Comparison of ENCODE assay signal across 8 cellular contexts in the genomic region with DNA sequence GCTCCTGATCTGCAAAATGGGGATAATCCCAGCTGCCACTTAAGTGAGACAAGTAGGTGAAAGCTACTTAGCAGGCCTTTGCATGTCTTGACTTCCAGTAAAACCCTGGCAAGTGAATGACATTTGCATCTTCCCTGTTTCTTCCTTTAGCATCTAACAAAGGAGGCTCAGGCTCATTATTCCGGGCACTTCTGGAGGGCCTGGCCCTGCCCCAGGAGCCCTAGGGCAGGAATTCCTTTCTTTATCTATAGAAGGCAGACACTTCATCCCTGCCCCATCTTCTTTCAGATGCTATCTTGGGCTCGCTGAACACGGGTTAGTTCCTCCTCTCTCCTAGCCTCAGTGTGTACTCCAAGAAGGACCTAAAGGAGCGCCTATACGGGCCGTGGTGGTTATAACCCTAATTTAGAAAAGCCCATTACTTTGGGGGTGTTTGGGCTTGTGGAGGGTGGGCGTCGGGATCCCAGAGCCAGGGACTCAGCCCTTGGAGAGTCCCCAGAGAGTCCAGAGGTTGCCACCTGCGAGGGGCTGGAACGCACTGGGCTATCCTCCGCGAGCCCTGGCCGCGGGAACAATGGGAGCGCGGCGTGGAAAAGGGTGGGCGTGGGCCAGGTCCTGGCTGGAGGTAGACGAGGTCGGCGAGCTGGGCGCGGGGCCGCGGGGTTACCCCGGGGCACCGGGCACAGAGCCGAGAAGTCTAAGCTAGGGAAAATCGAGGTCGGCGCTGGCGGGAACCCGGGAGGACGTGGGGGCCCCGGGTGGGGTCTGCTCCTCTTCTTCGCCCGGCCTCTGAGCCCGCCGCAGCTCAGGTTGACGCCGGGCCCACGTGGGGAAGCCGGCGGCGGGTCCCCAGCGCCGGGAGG.
DNase-seq lines count a peak whose midpoint lies in the region; ATAC-seq and TF ChIP-seq lines count a peak whose summit lies in the region.

No MANE protein-coding gene starts in this region.

- H3K4me3 Mint-ChIP-seq in Calu3 (ENCODE audit: low read depth, unreplicated experiment) = peak overlapping the region; percentile 94

- intact Hi-C loops in Calu3 (cut with micrococcal nuclease; ENCODE audit: unreplicated experiment) (loop anchor here (5.0 kb wide), 1 partner anchor 44 kb away; no protein-coding TSS in a partner anchor), Panc1 (cut with micrococcal nuclease; ENCODE audit: unreplicated experiment) (no loop called here), ovary (cut with DNase I) (no loop called here)

- TF ChIP-seq CTCF in Calu3 (IDR thresholded peaks at IDR 0.05; ENCODE audit: unreplicated experiment) (no peak), Panc1 (IDR thresholded peaks at IDR 0.05) (no peak), ovary (IDR thresholded peaks at IDR 0.05) (no peak)

- DNase-seq in Calu3 (no peak), Panc1 (ENCODE audit: low read depth, low spot score) (no peak), ovary (peak in 2 of 5 donors; percentile 37 to 39), NOMO-1 (lab: John Stamatoyannopoulos, UW; ENCODE audit: unreplicated experiment in 2 of 2) (no peak)
- no peak for DNase-seq in activated effector memory CD4-positive, alpha-beta T cell treated with Interleukin-2 at 50 U/mL for 16 hours

- TF ChIP-seq POLR2A in ovary (IDR thresholded peaks at IDR 0.05) = no peak

- no peak for TF ChIP-seq EP300 in ovary (IDR thresholded peaks at IDR 0.05)

- peaks cover 32% of the 10 kb centered on the region for H3K36me3 Mint-ChIP-seq in Calu3 (ENCODE audit: insufficient read depth, unreplicated experiment)

- H3K27ac ChIP-seq in Panc1 (ENCODE audit: low read length) (no peak overlapping the region), esophagus (ENCODE audit: low read depth in 2 of 2, low read length in 1 of 2) (peak overlapping the region; percentile 93 to 94), ovary (no peak overlapping the region)

- peak overlapping the region; percentile 75 for H3K27ac Mint-ChIP-seq in Calu3 (ENCODE audit: unreplicated experiment)

- ATAC-seq in Panc1 (no peak; the same call in 1 of the 2 replicates), GM21390 (IDR thresholded peaks at IDR 0.05; ENCODE audit: unreplicated experiment) (no peak), GM19023 (IDR thresholded peaks at IDR 0.05; ENCODE audit: unreplicated experiment) (no peak)

- H3K4me3 ChIP-seq in Panc1 (ENCODE audit: low read depth in 2 of 2, low read length in 2 of 2) (peak overlapping the region; percentile 27 to 56; a peak in 3 of 4 replicates), esophagus (ENCODE audit: low read depth in 1 of 2, low read length in 2 of 2) (peak overlapping the region; percentile 79 to 90), ovary (peak overlapping the region; percentile 56)

- H3K4me1 Mint-ChIP-seq in Calu3 (ENCODE audit: low read depth, unreplicated experiment) = peaks cover 62% of the 10 kb centered on the region

- H3K36me3 ChIP-seq in Panc1 (ENCODE audit: control insufficient read depth, insufficient read depth, low read length) (no peaks in the 10 kb centered on the region; the same call in 1 of the 2 replicates), esophagus (ENCODE audit: control insufficient read depth in 2 of 2, insufficient read depth in 2 of 2, low read length in 1 of 2) (no peaks in the 10 kb centered on the region), ovary (no peaks in the 10 kb centered on the region)

- in situ Hi-C loops in Panc1 (cut with HindIII; ENCODE audit: low pct_unique_long_range_greater_than_20kb, low sequenced_read_pairs) = no loop called here

- H3K27me3 ChIP-seq in Panc1 (ENCODE audit: control insufficient read depth, insufficient read depth, low read length) (peaks cover 7% of the 10 kb centered on the region), esophagus (ENCODE audit: control insufficient read depth in 1 of 2, insufficient read depth in 2 of 2, low read length in 2 of 2) (no peaks in the 10 kb centered on the region), ovary (no peaks in the 10 kb centered on the region)

- no peaks in the 10 kb centered on the region for H3K9me3 Mint-ChIP-seq in Calu3 (ENCODE audit: low read depth, unreplicated experiment)

- POLR2A ChIA-PET in Panc1 (lab: Charles Lee) = interaction anchor here (0.6 kb wide), 1 partner anchor 75 kb away, joined by 3 read pairs; no protein-coding TSS in a partner anchor

- BruUV-seq in Calu3 (replicated peaks; lab: Mats Ljungman, UMichigan) = TSS peak; percentile 81
- BruUV-seq in Panc1 (replicated peaks; lab: Mats Ljungman, UMichigan) = no TSS peak

- 7 to 15% methylated on average over 35 to 47 of the region's 47 CpGs for WGBS in esophagus, 2 donors
- WGBS in ovary, 3 donors = 9 to 22% (median 11%) methylated on average over 29 to 47 of the region's 47 CpGs

- H3K27me3 Mint-ChIP-seq in Calu3 (ENCODE audit: unreplicated experiment) = no peaks in the 10 kb centered on the region

- no peaks in the 10 kb centered on the region; the same call in 1 of the 2 replicates for H3K4me1 ChIP-seq in Panc1 (ENCODE audit: control insufficient read depth, insufficient read depth, low read length)
- H3K4me1 ChIP-seq in esophagus (ENCODE audit: control insufficient read depth in 2 of 2, insufficient read depth in 2 of 2, low read length in 1 of 2) = peaks cover under 1 to 9% of the 10 kb centered on the region in 2 donors
- peaks cover 5% of the 10 kb centered on the region for H3K4me1 ChIP-seq in ovary (ENCODE audit: insufficient read depth)

- H3K9me3 ChIP-seq in Panc1 (ENCODE audit: control insufficient read depth, insufficient read depth, low read depth, low read length) (no peaks in the 10 kb centered on the region), esophagus (ENCODE audit: control insufficient read depth in 2 of 2, insufficient read depth in 1 of 2, low read depth in 1 of 2, low read length in 1 of 2) (peaks cover 0 to 4% of the 10 kb centered on the region in 2 donors), ovary (no peaks in the 10 kb centered on the region)

- CTCF ChIA-PET in Calu3 (lab: Charles Lee) (interaction anchor here (0.6 to 2.8 kb wide), 9 partner anchors 10 to 164 kb away, joined by 3 to 12 read pairs (median 6); no protein-coding TSS in a partner anchor), Panc1 (lab: Charles Lee) (no interaction called here)

Comparison
In these comparisons a context has a peak if more than half of its experiments do, and no peak if none do; other contexts are left out.
1. H3K27ac ChIP-seq: peak in esophagus (2 of 2); none in Panc1 (single experiment) and ovary (0 of 2).
2. Peak in every context shown above with its lines, with median percentiles within 50 percentile points of each other: H3K4me3 ChIP-seq.